ENCODE assay signal across 2 cellular contexts in the genomic region with DNA sequence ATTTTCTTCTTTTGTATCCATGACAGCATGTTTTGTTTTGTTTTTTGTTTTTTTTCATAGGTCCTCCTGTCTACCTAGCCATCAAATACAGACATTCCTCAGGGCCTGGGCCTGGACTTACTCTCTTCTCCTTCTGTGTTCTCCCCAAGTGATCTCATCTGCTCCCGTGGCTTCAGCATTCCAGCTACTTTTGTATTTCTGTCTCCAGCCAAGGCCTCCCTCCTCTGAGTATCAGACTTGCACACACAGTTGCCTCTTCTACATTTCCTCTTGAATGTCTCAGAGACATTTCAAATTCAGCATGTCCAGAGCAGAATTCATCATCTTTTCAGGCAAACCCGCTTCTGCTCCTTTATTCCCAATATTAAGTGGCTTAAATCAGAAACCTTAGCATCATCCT.
TF ChIP-seq lines count a peak whose summit lies in the region.

No MANE protein-coding gene starts in this region.

TF ChIP-seq in SK-N-SH treated with all-trans-retinoic acid at 6 μM for 48 hours, 23 proteins besides CTCF, POLR2A, EP300 and RAD21:
- TF ChIP-seq, protein P1, sequence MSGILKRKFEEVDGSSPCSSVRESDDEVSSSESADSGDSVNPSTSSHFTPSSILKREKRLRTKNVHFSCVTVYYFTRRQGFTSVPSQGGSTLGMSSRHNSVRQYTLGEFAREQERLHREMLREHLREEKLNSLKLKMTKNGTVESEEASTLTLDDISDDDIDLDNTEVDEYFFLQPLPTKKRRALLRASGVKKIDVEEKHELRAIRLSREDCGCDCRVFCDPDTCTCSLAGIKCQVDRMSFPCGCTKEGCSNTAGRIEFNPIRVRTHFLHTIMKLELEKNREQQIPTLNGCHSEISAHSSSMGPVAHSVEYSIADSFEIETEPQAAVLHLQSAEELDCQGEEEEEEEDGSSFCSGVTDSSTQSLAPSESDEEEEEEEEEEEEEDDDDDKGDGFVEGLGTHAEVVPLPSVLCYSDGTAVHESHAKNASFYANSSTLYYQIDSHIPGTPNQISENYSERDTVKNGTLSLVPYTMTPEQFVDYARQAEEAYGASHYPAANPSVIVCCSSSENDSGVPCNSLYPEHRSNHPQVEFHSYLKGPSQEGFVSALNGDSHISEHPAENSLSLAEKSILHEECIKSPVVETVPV (CRISPR knock-in tag; IDR thresholded peaks at IDR 0.05): no peak
- TF ChIP-seq ESRRG (CRISPR knock-in tag; IDR thresholded peaks at IDR 0.05): no peak
- no peak for TF ChIP-seq TCF4 (CRISPR knock-in tag; IDR thresholded peaks at IDR 0.05; ENCODE audit: borderline replicate concordance)
- no peak for TF ChIP-seq GLIS3 (CRISPR knock-in tag; IDR thresholded peaks at IDR 0.05)
- TF ChIP-seq OSR1 (CRISPR knock-in tag; IDR thresholded peaks at IDR 0.05): no peak
- no peak for TF ChIP-seq PPARA (CRISPR knock-in tag; IDR thresholded peaks at IDR 0.05; ENCODE audit: borderline replicate concordance)
- no peak for TF ChIP-seq ISL1 (CRISPR knock-in tag; IDR thresholded peaks at IDR 0.05)
- no peak for TF ChIP-seq ZC3H10 (CRISPR knock-in tag; IDR thresholded peaks at IDR 0.05)

TF ChIP-seq in SK-N-SH, 30 proteins besides CTCF, POLR2A, EP300 and RAD21 (continued from another document):
- TF ChIP-seq USF1 (IDR thresholded peaks at IDR 0.05; ENCODE audit: borderline replicate concordance, low read depth): no peak
- no peak for TF ChIP-seq RCOR1 (IDR thresholded peaks at IDR 0.05; ENCODE audit: low read length)
- no peak for TF ChIP-seq TAF1 (IDR thresholded peaks at IDR 0.05; ENCODE audit: borderline replicate concordance, low read depth, low read length)
- TF ChIP-seq MXI1 (IDR thresholded peaks at IDR 0.05; ENCODE audit: low read depth, low read length): no peak
- TF ChIP-seq FOXM1 (IDR thresholded peaks at IDR 0.05; ENCODE audit: low read depth): no peak
- no peak for TF ChIP-seq RXRA (IDR thresholded peaks at IDR 0.05; ENCODE audit: borderline replicate concordance, low read depth)
- TF ChIP-seq, protein P2, sequence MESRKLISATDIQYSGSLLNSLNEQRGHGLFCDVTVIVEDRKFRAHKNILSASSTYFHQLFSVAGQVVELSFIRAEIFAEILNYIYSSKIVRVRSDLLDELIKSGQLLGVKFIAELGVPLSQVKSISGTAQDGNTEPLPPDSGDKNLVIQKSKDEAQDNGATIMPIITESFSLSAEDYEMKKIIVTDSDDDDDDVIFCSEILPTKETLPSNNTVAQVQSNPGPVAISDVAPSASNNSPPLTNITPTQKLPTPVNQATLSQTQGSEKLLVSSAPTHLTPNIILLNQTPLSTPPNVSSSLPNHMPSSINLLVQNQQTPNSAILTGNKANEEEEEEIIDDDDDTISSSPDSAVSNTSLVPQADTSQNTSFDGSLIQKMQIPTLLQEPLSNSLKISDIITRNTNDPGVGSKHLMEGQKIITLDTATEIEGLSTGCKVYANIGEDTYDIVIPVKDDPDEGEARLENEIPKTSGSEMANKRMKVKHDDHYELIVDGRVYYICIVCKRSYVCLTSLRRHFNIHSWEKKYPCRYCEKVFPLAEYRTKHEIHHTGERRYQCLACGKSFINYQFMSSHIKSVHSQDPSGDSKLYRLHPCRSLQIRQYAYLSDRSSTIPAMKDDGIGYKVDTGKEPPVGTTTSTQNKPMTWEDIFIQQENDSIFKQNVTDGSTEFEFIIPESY (IDR thresholded peaks at IDR 0.05; ENCODE audit: borderline replicate concordance, low read depth): no peak
- TF ChIP-seq FOSL2 (IDR thresholded peaks at IDR 0.05; ENCODE audit: borderline replicate concordance, low read depth): no peak
- TF ChIP-seq EZH2phosphoT487 (IDR thresholded peaks at IDR 0.05; ENCODE audit: borderline replicate concordance, low read depth): no peak
- TF ChIP-seq CHD2 (IDR thresholded peaks at IDR 0.05; ENCODE audit: low read length, partially characterized antibody): no peak
- no peak for TF ChIP-seq TCF12 (IDR thresholded peaks at IDR 0.05)
- no peak for TF ChIP-seq ELF1 (IDR thresholded peaks at IDR 0.05)
- no peak for TF ChIP-seq NFIC (IDR thresholded peaks at IDR 0.05; ENCODE audit: borderline replicate concordance)
- TF ChIP-seq YY1 (IDR thresholded peaks at IDR 0.05; ENCODE audit: low read depth): no peak
- TF ChIP-seq TEAD4 (IDR thresholded peaks at IDR 0.05; ENCODE audit: borderline replicate concordance, insufficient read depth): no peak
- TF ChIP-seq, protein P3, sequence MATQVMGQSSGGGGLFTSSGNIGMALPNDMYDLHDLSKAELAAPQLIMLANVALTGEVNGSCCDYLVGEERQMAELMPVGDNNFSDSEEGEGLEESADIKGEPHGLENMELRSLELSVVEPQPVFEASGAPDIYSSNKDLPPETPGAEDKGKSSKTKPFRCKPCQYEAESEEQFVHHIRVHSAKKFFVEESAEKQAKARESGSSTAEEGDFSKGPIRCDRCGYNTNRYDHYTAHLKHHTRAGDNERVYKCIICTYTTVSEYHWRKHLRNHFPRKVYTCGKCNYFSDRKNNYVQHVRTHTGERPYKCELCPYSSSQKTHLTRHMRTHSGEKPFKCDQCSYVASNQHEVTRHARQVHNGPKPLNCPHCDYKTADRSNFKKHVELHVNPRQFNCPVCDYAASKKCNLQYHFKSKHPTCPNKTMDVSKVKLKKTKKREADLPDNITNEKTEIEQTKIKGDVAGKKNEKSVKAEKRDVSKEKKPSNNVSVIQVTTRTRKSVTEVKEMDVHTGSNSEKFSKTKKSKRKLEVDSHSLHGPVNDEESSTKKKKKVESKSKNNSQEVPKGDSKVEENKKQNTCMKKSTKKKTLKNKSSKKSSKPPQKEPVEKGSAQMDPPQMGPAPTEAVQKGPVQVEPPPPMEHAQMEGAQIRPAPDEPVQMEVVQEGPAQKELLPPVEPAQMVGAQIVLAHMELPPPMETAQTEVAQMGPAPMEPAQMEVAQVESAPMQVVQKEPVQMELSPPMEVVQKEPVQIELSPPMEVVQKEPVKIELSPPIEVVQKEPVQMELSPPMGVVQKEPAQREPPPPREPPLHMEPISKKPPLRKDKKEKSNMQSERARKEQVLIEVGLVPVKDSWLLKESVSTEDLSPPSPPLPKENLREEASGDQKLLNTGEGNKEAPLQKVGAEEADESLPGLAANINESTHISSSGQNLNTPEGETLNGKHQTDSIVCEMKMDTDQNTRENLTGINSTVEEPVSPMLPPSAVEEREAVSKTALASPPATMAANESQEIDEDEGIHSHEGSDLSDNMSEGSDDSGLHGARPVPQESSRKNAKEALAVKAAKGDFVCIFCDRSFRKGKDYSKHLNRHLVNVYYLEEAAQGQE (IDR thresholded peaks at IDR 0.05; ENCODE audit: low read depth, low read length): no peak
TF ChIP-seq in SK-N-SH: peak in this region for 0.
